In the genomic region with DNA sequence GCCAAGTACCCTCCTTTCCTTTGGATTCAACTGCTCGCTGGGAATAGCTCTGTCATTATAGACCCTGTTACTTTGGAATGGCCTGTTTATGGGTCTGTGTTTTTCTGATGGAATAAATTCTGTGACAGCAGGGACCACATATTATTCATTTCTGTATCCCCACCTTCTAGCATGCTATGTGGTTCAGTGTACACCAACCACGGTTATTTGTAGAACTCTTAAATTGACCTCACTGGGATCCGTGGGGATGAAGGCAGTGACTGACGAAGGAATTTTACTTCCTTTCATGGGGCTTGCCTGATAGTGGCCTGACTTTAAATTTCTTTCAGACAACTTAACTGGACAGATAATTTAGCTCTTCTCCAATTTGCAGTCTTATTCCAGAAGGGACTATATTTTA, we compare ENCODE assay signal across 1 cellular context.
TF ChIP-seq lines count a peak whose summit lies in the region.

No MANE protein-coding gene starts in this region.

TF ChIP-seq in H1, 55 proteins besides CTCF, POLR2A, EP300 and RAD21 (continued from another document):
- no peak for TF ChIP-seq EGR1 (IDR thresholded peaks at IDR 0.05; ENCODE audit: borderline replicate concordance, low read depth, low read length)
- no peak for TF ChIP-seq CEBPB (IDR thresholded peaks at IDR 0.05; ENCODE audit: low read depth, low read length)
- TF ChIP-seq KDM1A (IDR thresholded peaks at IDR 0.05; ENCODE audit: borderline replicate concordance, low read length) = no peak
- TF ChIP-seq, protein P1, sequence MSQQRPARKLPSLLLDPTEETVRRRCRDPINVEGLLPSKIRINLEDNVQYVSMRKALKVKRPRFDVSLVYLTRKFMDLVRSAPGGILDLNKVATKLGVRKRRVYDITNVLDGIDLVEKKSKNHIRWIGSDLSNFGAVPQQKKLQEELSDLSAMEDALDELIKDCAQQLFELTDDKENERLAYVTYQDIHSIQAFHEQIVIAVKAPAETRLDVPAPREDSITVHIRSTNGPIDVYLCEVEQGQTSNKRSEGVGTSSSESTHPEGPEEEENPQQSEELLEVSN (IDR thresholded peaks at IDR 0.05) = no peak
- TF ChIP-seq, protein P2, sequence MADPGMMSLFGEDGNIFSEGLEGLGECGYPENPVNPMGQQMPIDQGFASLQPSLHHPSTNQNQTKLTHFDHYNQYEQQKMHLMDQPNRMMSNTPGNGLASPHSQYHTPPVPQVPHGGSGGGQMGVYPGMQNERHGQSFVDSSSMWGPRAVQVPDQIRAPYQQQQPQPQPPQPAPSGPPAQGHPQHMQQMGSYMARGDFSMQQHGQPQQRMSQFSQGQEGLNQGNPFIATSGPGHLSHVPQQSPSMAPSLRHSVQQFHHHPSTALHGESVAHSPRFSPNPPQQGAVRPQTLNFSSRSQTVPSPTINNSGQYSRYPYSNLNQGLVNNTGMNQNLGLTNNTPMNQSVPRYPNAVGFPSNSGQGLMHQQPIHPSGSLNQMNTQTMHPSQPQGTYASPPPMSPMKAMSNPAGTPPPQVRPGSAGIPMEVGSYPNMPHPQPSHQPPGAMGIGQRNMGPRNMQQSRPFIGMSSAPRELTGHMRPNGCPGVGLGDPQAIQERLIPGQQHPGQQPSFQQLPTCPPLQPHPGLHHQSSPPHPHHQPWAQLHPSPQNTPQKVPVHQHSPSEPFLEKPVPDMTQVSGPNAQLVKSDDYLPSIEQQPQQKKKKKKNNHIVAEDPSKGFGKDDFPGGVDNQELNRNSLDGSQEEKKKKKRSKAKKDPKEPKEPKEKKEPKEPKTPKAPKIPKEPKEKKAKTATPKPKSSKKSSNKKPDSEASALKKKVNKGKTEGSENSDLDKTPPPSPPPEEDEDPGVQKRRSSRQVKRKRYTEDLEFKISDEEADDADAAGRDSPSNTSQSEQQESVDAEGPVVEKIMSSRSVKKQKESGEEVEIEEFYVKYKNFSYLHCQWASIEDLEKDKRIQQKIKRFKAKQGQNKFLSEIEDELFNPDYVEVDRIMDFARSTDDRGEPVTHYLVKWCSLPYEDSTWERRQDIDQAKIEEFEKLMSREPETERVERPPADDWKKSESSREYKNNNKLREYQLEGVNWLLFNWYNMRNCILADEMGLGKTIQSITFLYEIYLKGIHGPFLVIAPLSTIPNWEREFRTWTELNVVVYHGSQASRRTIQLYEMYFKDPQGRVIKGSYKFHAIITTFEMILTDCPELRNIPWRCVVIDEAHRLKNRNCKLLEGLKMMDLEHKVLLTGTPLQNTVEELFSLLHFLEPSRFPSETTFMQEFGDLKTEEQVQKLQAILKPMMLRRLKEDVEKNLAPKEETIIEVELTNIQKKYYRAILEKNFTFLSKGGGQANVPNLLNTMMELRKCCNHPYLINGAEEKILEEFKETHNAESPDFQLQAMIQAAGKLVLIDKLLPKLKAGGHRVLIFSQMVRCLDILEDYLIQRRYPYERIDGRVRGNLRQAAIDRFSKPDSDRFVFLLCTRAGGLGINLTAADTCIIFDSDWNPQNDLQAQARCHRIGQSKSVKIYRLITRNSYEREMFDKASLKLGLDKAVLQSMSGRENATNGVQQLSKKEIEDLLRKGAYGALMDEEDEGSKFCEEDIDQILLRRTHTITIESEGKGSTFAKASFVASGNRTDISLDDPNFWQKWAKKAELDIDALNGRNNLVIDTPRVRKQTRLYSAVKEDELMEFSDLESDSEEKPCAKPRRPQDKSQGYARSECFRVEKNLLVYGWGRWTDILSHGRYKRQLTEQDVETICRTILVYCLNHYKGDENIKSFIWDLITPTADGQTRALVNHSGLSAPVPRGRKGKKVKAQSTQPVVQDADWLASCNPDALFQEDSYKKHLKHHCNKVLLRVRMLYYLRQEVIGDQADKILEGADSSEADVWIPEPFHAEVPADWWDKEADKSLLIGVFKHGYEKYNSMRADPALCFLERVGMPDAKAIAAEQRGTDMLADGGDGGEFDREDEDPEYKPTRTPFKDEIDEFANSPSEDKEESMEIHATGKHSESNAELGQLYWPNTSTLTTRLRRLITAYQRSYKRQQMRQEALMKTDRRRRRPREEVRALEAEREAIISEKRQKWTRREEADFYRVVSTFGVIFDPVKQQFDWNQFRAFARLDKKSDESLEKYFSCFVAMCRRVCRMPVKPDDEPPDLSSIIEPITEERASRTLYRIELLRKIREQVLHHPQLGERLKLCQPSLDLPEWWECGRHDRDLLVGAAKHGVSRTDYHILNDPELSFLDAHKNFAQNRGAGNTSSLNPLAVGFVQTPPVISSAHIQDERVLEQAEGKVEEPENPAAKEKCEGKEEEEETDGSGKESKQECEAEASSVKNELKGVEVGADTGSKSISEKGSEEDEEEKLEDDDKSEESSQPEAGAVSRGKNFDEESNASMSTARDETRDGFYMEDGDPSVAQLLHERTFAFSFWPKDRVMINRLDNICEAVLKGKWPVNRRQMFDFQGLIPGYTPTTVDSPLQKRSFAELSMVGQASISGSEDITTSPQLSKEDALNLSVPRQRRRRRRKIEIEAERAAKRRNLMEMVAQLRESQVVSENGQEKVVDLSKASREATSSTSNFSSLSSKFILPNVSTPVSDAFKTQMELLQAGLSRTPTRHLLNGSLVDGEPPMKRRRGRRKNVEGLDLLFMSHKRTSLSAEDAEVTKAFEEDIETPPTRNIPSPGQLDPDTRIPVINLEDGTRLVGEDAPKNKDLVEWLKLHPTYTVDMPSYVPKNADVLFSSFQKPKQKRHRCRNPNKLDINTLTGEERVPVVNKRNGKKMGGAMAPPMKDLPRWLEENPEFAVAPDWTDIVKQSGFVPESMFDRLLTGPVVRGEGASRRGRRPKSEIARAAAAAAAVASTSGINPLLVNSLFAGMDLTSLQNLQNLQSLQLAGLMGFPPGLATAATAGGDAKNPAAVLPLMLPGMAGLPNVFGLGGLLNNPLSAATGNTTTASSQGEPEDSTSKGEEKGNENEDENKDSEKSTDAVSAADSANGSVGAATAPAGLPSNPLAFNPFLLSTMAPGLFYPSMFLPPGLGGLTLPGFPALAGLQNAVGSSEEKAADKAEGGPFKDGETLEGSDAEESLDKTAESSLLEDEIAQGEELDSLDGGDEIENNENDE (IDR thresholded peaks at IDR 0.05; ENCODE audit: insufficient replicate concordance, low read length) = no peak
TF ChIP-seq in H1: peak in this region for 0.
